ENCODE assay signal across 8 cellular contexts in genomic region chr6:29942275-29943052, GRCh38. TPM values are rescaled to one million over a fixed set of nuclear protein-coding genes. Genes with fewer than 3 reads are reported as not detected.
DNase-seq lines count a peak whose midpoint lies in the region; ATAC-seq and TF ChIP-seq lines count a peak whose summit lies in the region.

Gene HLA-A, plus strand, starts transcription at chr6:29942532. Its CDS starts 22 bp downstream, at chr6:29942554.

- peak within 1 kb of the TSS; percentile 90 for H3K4me2 ChIP-seq in PC-3 (ENCODE audit: low read length)

- H3K4me3 ChIP-seq in Jurkat, Clone E6-1 (ENCODE audit: low read length): peak within 1 kb of the TSS; percentile 75
- H3K4me3 ChIP-seq in PC-3 (ENCODE audit: low read length) (peak within 1 kb of the TSS; percentile 87), mucosa of rectum (ENCODE audit: low read length in 2 of 2) (peak within 1 kb of the TSS; percentile 85 to 88)

- no peaks in the 10 kb centered on the region for H3K9me3 ChIP-seq in PC-3 (ENCODE audit: low read length)
- H3K9me3 ChIP-seq in mucosa of rectum (ENCODE audit: control insufficient read depth in 2 of 2, low read length in 2 of 2): no peaks in the 10 kb centered on the region

- peaks cover 10% of the 10 kb centered on the region for H3K79me2 ChIP-seq in PC-3 (ENCODE audit: low read length)

- DNase-seq in DMS153 (lab: John Stamatoyannopoulos, UW) (peak; percentile 87), PC-3 (peak; percentile 95), erythroblast (lab: John Stamatoyannopoulos, UW) (peak; percentile 87 to 92)
- peak; percentile 92 for DNase-seq in Jurkat, Clone E6-1 (ENCODE audit: low read depth, low spot score)
- peak; percentile 90 for DNase-seq in activated T-cell treated with anti-CD3 and anti-CD28 coated beads, Interleukin-2, amount 50 U/mL, for 24 hours
- DNase-seq in stimulated activated CD8-positive, alpha-beta memory T cell treated with anti-CD3 and anti-CD28 coated beads, Interleukin-4, amount 100 ng/mL, for 4 hours (ENCODE audit: low read depth in 2 of 2, low spot score in 1 of 2): peak; percentile 86 to 88

- no peaks in the 10 kb centered on the region for H3K9me2 ChIP-seq in PC-3 (replicated peaks; ENCODE audit: low read length)

- CTCF ChIA-PET in PC-3 (lab: Charles Lee): no interaction called here

- peaks cover 54% of the 10 kb centered on the region for H3K36me3 Mint-ChIP-seq in activated T-cell treated with anti-CD3 and anti-CD28 coated beads, Interleukin-2, amount 50 U/mL, for 24 hours (ENCODE audit: low read depth)

- POLR2A ChIA-PET in PC-3 (lab: Charles Lee; ENCODE audit: unreplicated experiment): no interaction called here

- H3K27me3 Mint-ChIP-seq in activated T-cell treated with anti-CD3 and anti-CD28 coated beads, Interleukin-2, amount 50 U/mL, for 24 hours: no peaks in the 10 kb centered on the region

- H2AFZ ChIP-seq in PC-3 (ENCODE audit: low read length): peak within 1 kb of the TSS; percentile 86

- H3F3A ChIP-seq in PC-3 (ENCODE audit: low read length, unreplicated experiment): no peaks in the 10 kb centered on the region

- H3K9me3 Mint-ChIP-seq in activated T-cell treated with anti-CD3 and anti-CD28 coated beads, Interleukin-2, amount 50 U/mL, for 24 hours: peaks cover 4% of the 10 kb centered on the region

- TF ChIP-seq POLR2A in erythroblast (IDR thresholded peaks at IDR 0.05; ENCODE audit: low read length): peak; percentile 67

- intact Hi-C loops in PC-3 (cut with micrococcal nuclease): loop anchor here (2.0 kb wide), 3 partner anchors 24 to 118 kb away; partner anchors contain the start of gene POLR1H

- H3K4me1 ChIP-seq in PC-3 (ENCODE audit: insufficient read depth, low read length) (0 out of 2 replicates have a peak, but pooled peaks cover 14% of the 10 kb centered on the region), mucosa of rectum (ENCODE audit: control insufficient read depth in 2 of 2, insufficient read depth in 2 of 2, low read length in 2 of 2) (peaks cover 18 to 21% of the 10 kb centered on the region in 2 donors)

- H3K27me3 ChIP-seq in PC-3 (ENCODE audit: low read length) (no peaks in the 10 kb centered on the region), mucosa of rectum (ENCODE audit: control insufficient read depth in 2 of 2, insufficient read depth in 2 of 2, low read length in 2 of 2) (no peaks in the 10 kb centered on the region)

- TSS peak; percentile 68 for BruUV-seq in PC-3 (replicated peaks; lab: Mats Ljungman, UMichigan)

- no peaks in the 10 kb centered on the region for H4K20me1 ChIP-seq in PC-3 (ENCODE audit: low read length)

- H3K4me3 Mint-ChIP-seq in activated T-cell treated with anti-CD3 and anti-CD28 coated beads, Interleukin-2, amount 50 U/mL, for 24 hours: peak within 1 kb of the TSS; percentile 96

- H3K27ac ChIP-seq in PC-3 (ENCODE audit: low read length) (peak within 1 kb of the TSS; percentile 19; the same call in 1 of the 2 replicates), mucosa of rectum (ENCODE audit: low read depth in 2 of 2, low read length in 2 of 2) (peak within 1 kb of the TSS; percentile 90 to 91)

- H3K36me3 ChIP-seq in PC-3 (ENCODE audit: low read depth, low read length): peaks cover 4% of the 10 kb centered on the region; the same call in 1 of the 2 replicates
- peaks cover 12 to 27% of the 10 kb centered on the region in 2 donors for H3K36me3 ChIP-seq in mucosa of rectum (ENCODE audit: control insufficient read depth in 2 of 2, insufficient read depth in 2 of 2, low read length in 2 of 2)

- ATAC-seq in GM21619 (IDR thresholded peaks at IDR 0.05; ENCODE audit: unreplicated experiment): peak; percentile 86
- ATAC-seq in PC-3: peak; percentile 97

- H3K27ac Mint-ChIP-seq in activated T-cell treated with anti-CD3 and anti-CD28 coated beads, Interleukin-2, amount 50 U/mL, for 24 hours: peak within 1 kb of the TSS; percentile 99

- peak within 1 kb of the TSS; percentile 76 for H3K9ac ChIP-seq in PC-3 (ENCODE audit: low read length)
- peak within 1 kb of the TSS; percentile 93 to 96 for H3K9ac ChIP-seq in mucosa of rectum (ENCODE audit: low read depth in 1 of 2, low read length in 2 of 2)

- peaks cover 52% of the 10 kb centered on the region for H3K4me1 Mint-ChIP-seq in activated T-cell treated with anti-CD3 and anti-CD28 coated beads, Interleukin-2, amount 50 U/mL, for 24 hours (ENCODE audit: low read depth)

- TF ChIP-seq CTCF in PC-3 (conservative IDR thresholded peaks at IDR 0.05; ENCODE audit: low read depth, low read length): no peak; the same call in 1 of the 2 replicates

RNA-seq across cellular contexts. Expression of gene HLA-A, which starts in this region (rescaled TPM):
- 356 TPM for polyA plus RNA-seq in Jurkat, Clone E6-1 (2012; ENCODE audit: insufficient read depth, insufficient read length)
- total RNA-seq in PC-3 (2014; rRNA removed): 426 and 435 TPM in 2 replicates

Comparison
In these comparisons a context has a peak if more than half of its experiments do, and no peak if none do; other contexts are left out.
1. Peak in every context shown above with its lines: DNase-seq, ATAC-seq, H3K4me3 ChIP-seq and H3K27ac ChIP-seq.